8 cellular contexts compared by ENCODE assay signal in genomic region chr10:103451091-103451801, GRCh38. TPM values are rescaled to one million over a fixed set of nuclear protein-coding genes. Genes with fewer than 3 reads are reported as not detected.
DNase-seq lines count a peak whose midpoint lies in the region; ATAC-seq and TF ChIP-seq lines count a peak whose summit lies in the region.

No MANE protein-coding gene starts in this region.

- H4K20me1 ChIP-seq in SK-N-SH (ENCODE audit: insufficient read depth) = no peaks in the 10 kb centered on the region

- H3K36me3 ChIP-seq in SK-N-SH (replicated peaks in 1 of 2; ENCODE audit: control insufficient read depth in 1 of 2, insufficient read depth in 2 of 2, low read length in 1 of 2) = peaks cover 13% of the 10 kb centered on the region in 2 experiments

- no peaks in the 10 kb centered on the region for H3K27me3 ChIP-seq in SK-N-SH (ENCODE audit: insufficient read depth)

- 54% methylated on average over 9 of the region's 14 CpGs for WGBS in SK-N-SH (ENCODE audit: low lambda C conversion rate)

- H3K9me3 ChIP-seq in SK-N-SH = no peaks in the 10 kb centered on the region

- H2AFZ ChIP-seq in SK-N-SH (ENCODE audit: low read depth) = no peak overlapping the region

- no peaks in the 10 kb centered on the region for H3K79me2 ChIP-seq in SK-N-SH (ENCODE audit: insufficient read depth)

- TF ChIP-seq EP300 in SK-N-SH (IDR thresholded peaks at IDR 0.05; ENCODE audit: borderline replicate concordance in 1 of 2, low read depth in 1 of 2, low read length in 1 of 2) = no peak

- H3K4me1 ChIP-seq in SK-N-SH (ENCODE audit: control insufficient read depth in 1 of 2, insufficient read depth in 2 of 2, low read depth in 1 of 2, low read length in 1 of 2) = peaks cover 0 to 18% of the 10 kb centered on the region in 2 experiments; a peak in 1 of 4 replicates

- H3K9me2 ChIP-seq in SK-N-SH = no peaks in the 10 kb centered on the region

- TF ChIP-seq CTCF in SK-N-SH (IDR thresholded peaks at IDR 0.05) = no peak

- peak overlapping the region in 1 of 2 experiments; percentile 48; a peak in 1 of 4 replicates for H3K27ac ChIP-seq in SK-N-SH (ENCODE audit: low read depth in 2 of 2, low read length in 1 of 2)
- peak overlapping the region; percentile 71 for H3K27ac ChIP-seq in angular gyrus (ENCODE audit: low read depth, low read length)

- peak overlapping the region in 1 of 2 experiments; percentile 10; a peak in 1 of 4 replicates for H3K4me3 ChIP-seq in SK-N-SH (ENCODE audit: low read depth in 2 of 2, low read length in 1 of 2)

- TF ChIP-seq RAD21 in SK-N-SH (IDR thresholded peaks at IDR 0.05; ENCODE audit: low read length) = no peak

- H3K9ac ChIP-seq in SK-N-SH = no peak overlapping the region

- POLR2A ChIA-PET in SK-N-SH (lab: Yijun Ruan, JAX) = no interaction called here

- no peaks in the 10 kb centered on the region for H3F3A ChIP-seq in SK-N-SH (replicated peaks; ENCODE audit: insufficient read depth)

- CTCF ChIA-PET in SK-N-SH (lab: Yijun Ruan, JAX) = interaction anchor here (0.9 to 2.4 kb wide), 7 partner anchors 9 to 142 kb away, joined by 3 to 19 read pairs (median 5); partner anchors contain the start of gene CALHM3

- DNase-seq in activated T-cell treated with anti-CD3 and anti-CD28 coated beads for 1 hour (ENCODE audit: low read depth) (peak; percentile 34), activated T-cell treated with anti-CD3 and anti-CD28 coated beads for 4 hours (no peak), SK-N-SH (peak; percentile 85), iPS-NIHi7 (ENCODE audit: extremely low spot score) (peak; percentile 72)
- DNase-seq in stimulated activated CD4-positive, alpha-beta T cell treated with anti-CD3 and anti-CD28 coated beads, Interleukin-1b, Interleukin-23, amount 100 ng/mL, for 48 hours = peak; percentile 49

- ATAC-seq in GM18909 (IDR thresholded peaks at IDR 0.05; ENCODE audit: poor library complexity, unreplicated experiment) (no peak), GM18868 (IDR thresholded peaks at IDR 0.05; ENCODE audit: unreplicated experiment) (no peak)

- no peak overlapping the region for H3K4me2 ChIP-seq in SK-N-SH

TF ChIP-seq in SK-N-SH, 30 proteins besides CTCF, POLR2A, EP300 and RAD21:
- no peak for TF ChIP-seq SMC3 (IDR thresholded peaks at IDR 0.05; ENCODE audit: low read depth, low read length)
- no peak for TF ChIP-seq JUND (IDR thresholded peaks at IDR 0.05)
- TF ChIP-seq RFX5 (IDR thresholded peaks at IDR 0.05; ENCODE audit: low read length) = no peak
- TF ChIP-seq FOXM1 (IDR thresholded peaks at IDR 0.05; ENCODE audit: low read depth) = no peak
- TF ChIP-seq TAF1 (IDR thresholded peaks at IDR 0.05; ENCODE audit: borderline replicate concordance, low read depth, low read length) = no peak
- no peak for TF ChIP-seq CHD2 (IDR thresholded peaks at IDR 0.05; ENCODE audit: low read length, partially characterized antibody)
- no peak for TF ChIP-seq MAX (IDR thresholded peaks at IDR 0.05; ENCODE audit: low read depth)
- no peak for TF ChIP-seq RXRA (IDR thresholded peaks at IDR 0.05; ENCODE audit: borderline replicate concordance, low read depth)
- no peak for TF ChIP-seq TEAD4 (IDR thresholded peaks at IDR 0.05; ENCODE audit: borderline replicate concordance, insufficient read depth)
- no peak for TF ChIP-seq FOSL2 (IDR thresholded peaks at IDR 0.05; ENCODE audit: borderline replicate concordance, low read depth)
- no peak for TF ChIP-seq MXI1 (IDR thresholded peaks at IDR 0.05; ENCODE audit: low read depth, low read length)
- no peak for TF ChIP-seq REST (IDR thresholded peaks at IDR 0.05; ENCODE audit: low read depth, low read length)
- TF ChIP-seq ELF1 (IDR thresholded peaks at IDR 0.05) = no peak
- TF ChIP-seq SIN3A (IDR thresholded peaks at IDR 0.05; ENCODE audit: borderline replicate concordance, low read depth, low read length) = no peak
- no peak for TF ChIP-seq RCOR1 (IDR thresholded peaks at IDR 0.05; ENCODE audit: low read length)
- TF ChIP-seq NFIC (IDR thresholded peaks at IDR 0.05; ENCODE audit: borderline replicate concordance) = no peak
- TF ChIP-seq GATA2 (CRISPR knock-in tag; IDR thresholded peaks at IDR 0.05) = no peak
- TF ChIP-seq USF2 (IDR thresholded peaks at IDR 0.05; ENCODE audit: borderline replicate concordance, low read depth, low read length) = no peak

RNA-seq across cellular contexts. Expression of gene CALHM2, which starts 0.9 kb away (rescaled TPM):
- 0.10 and 0.23 TPM in 2 replicates for polyA plus RNA-seq in SK-N-SH (2012; rRNA removed)
- polyA plus RNA-seq in SK-N-SH (2012; cell fraction: cytosol; rRNA removed) = 0.05 and 0.12 TPM in 2 replicates
- polyA plus RNA-seq in SK-N-SH (2012; cell fraction: nucleus; rRNA removed) = 0.04 and 0.05 TPM in 2 replicates

RNA-seq across cellular contexts. Expression of gene CALHM1, which starts 7.5 kb away (rescaled TPM):
- not detected in 2 replicates for polyA plus RNA-seq in SK-N-SH (2012; rRNA removed)
- not detected in 2 replicates for polyA plus RNA-seq in SK-N-SH (2012; cell fraction: cytosol; rRNA removed)
- not detected in 2 replicates for polyA plus RNA-seq in SK-N-SH (2012; cell fraction: nucleus; rRNA removed)

RNA-seq across cellular contexts. Expression of gene CALHM3, which starts 27.8 kb away (rescaled TPM):
- polyA plus RNA-seq in SK-N-SH (2012; rRNA removed) = not detected in 2 replicates
- not detected in 2 replicates for polyA plus RNA-seq in SK-N-SH (2012; cell fraction: cytosol; rRNA removed)
- not detected in 2 replicates for polyA plus RNA-seq in SK-N-SH (2012; cell fraction: nucleus; rRNA removed)

RNA-seq across cellular contexts. Expression of gene NEURL1, which starts 42.3 kb away (rescaled TPM):
- polyA plus RNA-seq in SK-N-SH (2012; rRNA removed) = 0.05 and 0.19 TPM in 2 replicates
- polyA plus RNA-seq in SK-N-SH (2012; cell fraction: cytosol; rRNA removed) = 0.04 and 0.05 TPM in 2 replicates
- polyA plus RNA-seq in SK-N-SH (2012; cell fraction: nucleus; rRNA removed) = 0.12 and 0.36 TPM in 2 replicates

RNA-seq across cellular contexts. Expression of gene PDCD11, which starts 54.8 kb away (rescaled TPM):
- 29.8 and 39.9 TPM in 2 replicates for polyA plus RNA-seq in SK-N-SH (2012; rRNA removed)
- 12.8 and 18.1 TPM in 2 replicates for polyA plus RNA-seq in SK-N-SH (2012; cell fraction: cytosol; rRNA removed)
- polyA plus RNA-seq in SK-N-SH (2012; cell fraction: nucleus; rRNA removed) = 99.9 and 116 TPM in 2 replicates
